ENCODE assay signal across 3 cellular contexts in the genomic region with DNA sequence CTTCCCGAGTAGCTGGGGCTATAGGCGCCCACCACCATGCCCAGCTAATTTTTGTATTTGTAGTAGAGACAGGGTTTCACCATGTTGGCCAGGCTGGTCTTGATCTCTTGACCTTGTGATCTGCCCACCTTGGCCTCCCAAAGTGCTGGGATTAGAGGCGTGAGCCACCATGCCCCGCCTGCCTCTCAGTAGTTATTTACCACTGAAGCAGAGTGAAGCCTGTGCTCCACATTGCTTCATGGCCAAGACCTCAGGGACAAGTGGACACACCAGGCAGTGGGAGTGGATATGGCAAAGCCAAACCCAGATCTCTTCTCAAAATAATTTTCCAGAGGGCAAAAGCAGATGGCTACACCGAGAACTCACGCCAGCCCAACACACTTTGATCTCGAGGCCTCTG. TPM values are rescaled to one million over a fixed set of nuclear protein-coding genes. Genes with fewer than 3 reads are reported as not detected.
"Had no signal": no experiment of that assay in that cellular context is flagged by ENCODE, and none has a peak within 500 bp of the region (broad histone marks: within the 10 kb centered on the region; RNA-seq: fewer than 3 reads in every experiment).

No MANE protein-coding gene starts in this region.

RNA-seq across cellular contexts. Expression of a gene that starts 1.2 kb away (rescaled TPM):
- total RNA-seq: activated CD4-positive, alpha-beta memory T cell treated with anti-CD3 and anti-CD28 coated beads for 36 hours; epithelial cell of proximal tubule; fibroblast of villous mesenchyme had no signal
